Comparison of ENCODE assay signal across 8 cellular contexts in the genomic region with DNA sequence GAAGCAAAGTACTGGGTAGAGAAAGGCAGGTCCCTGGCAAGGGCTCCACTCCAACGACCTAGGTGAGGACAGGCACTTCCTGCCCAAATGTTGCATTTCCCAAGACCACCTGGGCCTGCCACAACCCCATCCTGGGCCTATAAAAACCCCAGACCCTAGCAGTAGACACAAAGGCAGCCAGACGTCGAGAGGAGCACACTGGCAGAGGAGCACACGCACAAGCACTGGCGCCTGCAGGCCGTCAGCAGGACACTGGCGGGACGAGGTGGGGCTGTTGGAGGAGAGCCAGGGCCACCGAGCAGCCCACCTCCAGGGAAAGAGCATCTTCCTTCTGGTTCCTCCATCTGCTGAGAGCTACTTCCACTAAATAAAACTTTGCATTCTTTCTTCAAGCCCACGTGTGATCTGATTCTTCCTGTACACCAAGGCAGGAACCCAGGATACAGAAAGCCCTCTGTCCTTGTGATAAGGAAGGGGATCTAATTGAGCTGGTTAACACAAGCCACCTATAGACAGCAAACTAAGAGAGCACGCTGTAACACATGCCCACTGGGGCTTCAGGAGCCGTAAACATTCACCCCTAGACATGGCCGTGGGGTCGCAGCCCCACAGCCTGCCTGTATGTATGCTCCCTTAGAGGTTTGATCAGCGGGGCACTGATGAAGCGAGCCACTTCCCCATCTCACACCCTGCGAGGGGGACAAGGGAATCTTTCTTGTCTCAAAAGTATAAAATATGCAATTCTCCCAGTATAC.
A peak's percentile ranks its signal among the peaks of the same experiment; 100 is the strongest.
DNase-seq lines count a peak whose midpoint lies in the region; ATAC-seq, FAIRE-seq and TF ChIP-seq lines count a peak whose summit lies in the region.

No MANE protein-coding gene starts in this region.

- CTCF ChIA-PET in Calu3 (lab: Charles Lee) = no interaction called here

- no peaks in the 10 kb centered on the region for H3K27me3 Mint-ChIP-seq in Calu3 (ENCODE audit: unreplicated experiment)

- H2AFZ ChIP-seq in neural cell (ENCODE audit: low read depth, low read length) = no peak overlapping the region

- intact Hi-C loops in Calu3 (cut with micrococcal nuclease; ENCODE audit: unreplicated experiment) = loop anchor here (2.0 to 5.0 kb wide), 4 partner anchors 39 to 379 kb away; partner anchors contain the start of gene MAML2
- intact Hi-C loops in tibial artery (cut with DNase I; ENCODE audit: low total_unique reads) = no loop called here

- no peak for TF ChIP-seq EP300 in neural cell (conservative IDR thresholded peaks at IDR 0.05; ENCODE audit: poor library complexity, severe bottlenecking)

- peaks cover 61% of the 10 kb centered on the region for H3K4me1 ChIP-seq in HUES6 (ENCODE audit: control insufficient read depth, insufficient read depth, low read length)
- H3K4me1 ChIP-seq in tibial artery = peaks cover 0 to 21% (median 8%) of the 10 kb centered on the region in 4 donors

- H3K27ac Mint-ChIP-seq in Calu3 (ENCODE audit: unreplicated experiment) = peak overlapping the region; percentile 75

- no peak for TF ChIP-seq RAD21 in neural cell (conservative IDR thresholded peaks at IDR 0.05)

- peak overlapping the region; percentile 24 for H3K9ac ChIP-seq in HUES6 (ENCODE audit: low read length)
- H3K9ac ChIP-seq in neural cell (ENCODE audit: low read length) = peak overlapping the region; percentile 13

- peaks cover 38% of the 10 kb centered on the region for H3K4me1 Mint-ChIP-seq in Calu3 (ENCODE audit: low read depth, unreplicated experiment)

- H3K27me3 ChIP-seq in HUES6 (ENCODE audit: control insufficient read depth, insufficient read depth, low read length) = no peaks in the 10 kb centered on the region
- no peaks in the 10 kb centered on the region for H3K27me3 ChIP-seq in neural cell (ENCODE audit: insufficient read depth, low read depth, low read length)
- no peaks in the 10 kb centered on the region for H3K27me3 ChIP-seq in tibial artery

- ATAC-seq in GM19397 (IDR thresholded peaks at IDR 0.05; ENCODE audit: unreplicated experiment) = no peak

- H3K79me2 ChIP-seq in neural cell (replicated peaks; ENCODE audit: insufficient read depth, low read length) = no peaks in the 10 kb centered on the region

- no peaks in the 10 kb centered on the region for H3F3A ChIP-seq in neural cell (ENCODE audit: insufficient read depth, low read length, poor library complexity, severe bottlenecking)

- H3K9me3 ChIP-seq in HUES6 (ENCODE audit: control insufficient read depth, insufficient read depth, low read depth, low read length) (no peaks in the 10 kb centered on the region), neural cell (ENCODE audit: low read length) (no peaks in the 10 kb centered on the region), tibial artery (no peaks in the 10 kb centered on the region)

- H4K20me1 ChIP-seq in neural cell (ENCODE audit: insufficient read depth) = no peaks in the 10 kb centered on the region

- DNase-seq in Calu3 = no peak
- DNase-seq in activated T-cell treated with anti-CD3 and anti-CD28 coated beads, Interleukin-2, amount 50 U/mL, for 48 hours = peak; percentile 45 to 51
- no peak for DNase-seq in NCI-H226
- no peak for DNase-seq in tibial artery
- DNase-seq in D721Med (ENCODE audit: insufficient read length, low spot score) = no peak

- no TSS peak for BruUV-seq in Calu3 (replicated peaks; lab: Mats Ljungman, UMichigan)

- H3K27ac ChIP-seq in HUES6 (ENCODE audit: low read depth, low read length) = peak overlapping the region; percentile 1; the same call in 1 of the 2 replicates
- H3K27ac ChIP-seq in neural cell (ENCODE audit: low read length) = peak overlapping the region; percentile 39
- H3K27ac ChIP-seq in tibial artery = no peak overlapping the region

- H3K4me3 Mint-ChIP-seq in Calu3 (ENCODE audit: low read depth, unreplicated experiment) = no peak overlapping the region

- H3K36me3 ChIP-seq in HUES6 (ENCODE audit: control insufficient read depth, insufficient read depth, low read length) (no peaks in the 10 kb centered on the region), neural cell (ENCODE audit: insufficient read depth, low read length) (no peaks in the 10 kb centered on the region), tibial artery (no peaks in the 10 kb centered on the region)

- H3K4me3 ChIP-seq in HUES6 (ENCODE audit: low read depth, low read length) (no peak overlapping the region), neural cell (ENCODE audit: low read length) (peak overlapping the region; percentile 10), tibial artery (no peak overlapping the region)

- H3K9me2 ChIP-seq in neural cell (ENCODE audit: insufficient read depth, low read length) = no peaks in the 10 kb centered on the region

- H3K36me3 Mint-ChIP-seq in Calu3 (ENCODE audit: insufficient read depth, unreplicated experiment) = peaks cover 4% of the 10 kb centered on the region

- no peak for TF ChIP-seq CTCF in Calu3 (IDR thresholded peaks at IDR 0.05; ENCODE audit: unreplicated experiment)
- no peak for TF ChIP-seq CTCF in neural cell (IDR thresholded peaks at IDR 0.05; ENCODE audit: poor library complexity, severe bottlenecking)
- TF ChIP-seq CTCF in tibial artery (IDR thresholded peaks at IDR 0.05) = no peak
- TF ChIP-seq CTCF in D721Med (IDR thresholded peaks at IDR 0.05; ENCODE audit: insufficient read depth, missing control alignments) = no peak

- no peak overlapping the region for H3K4me2 ChIP-seq in neural cell (ENCODE audit: low read length)

- no peak for FAIRE-seq in D721Med (lab: Jason Lieb, UNC)

- no peaks in the 10 kb centered on the region for H3K9me3 Mint-ChIP-seq in Calu3 (ENCODE audit: low read depth, unreplicated experiment)

TF ChIP-seq in neural cell, 6 proteins besides CTCF, POLR2A, EP300 and RAD21:
- TF ChIP-seq TAF1 (IDR thresholded peaks at IDR 0.05; ENCODE audit: low read depth) = no peak
TF ChIP-seq in neural cell: peak in this region for 0.

Comparison
In these comparisons a context has a peak if more than half of its experiments do, and no peak if none do; other contexts are left out.
1. DNase-seq: peak in activated T-cell treated with anti-CD3 and anti-CD28 coated beads, Interleukin-2, amount 50 U/mL, for 48 hours (2 of 2); none in Calu3 (single experiment), NCI-H226 (single experiment), tibial artery (0 of 2) and D721Med (single experiment).
2. H3K27ac ChIP-seq: peak in HUES6 (single experiment) and neural cell (single experiment); none in tibial artery (0 of 2).